ENCODE assay signal across 9 cellular contexts in genomic region chr10:69360485-69361302, GRCh38. TPM values are rescaled to one million over a fixed set of nuclear protein-coding genes. Genes with fewer than 3 reads are reported as not detected.
DNase-seq lines count a peak whose midpoint lies in the region; ATAC-seq, FAIRE-seq and TF ChIP-seq lines count a peak whose summit lies in the region.
"Had no signal": no experiment of that assay in that cellular context is flagged by ENCODE, and none has a peak within 500 bp of the region (broad histone marks: within the 10 kb centered on the region; RNA-seq: fewer than 3 reads in every experiment).

No MANE protein-coding gene starts in this region.

- ATAC-seq in sciatic nerve (peak; percentile 95), GM18517 (IDR thresholded peaks at IDR 0.05; ENCODE audit: unreplicated experiment) (no peak), HG02623 (IDR thresholded peaks at IDR 0.05; ENCODE audit: unreplicated experiment) (no peak)

- CTCF ChIA-PET in RWPE1 (lab: Yijun Ruan, JAX): no interaction called here

- TF ChIP-seq CTCF in RWPE1 (conservative IDR thresholded peaks at IDR 0.05; ENCODE audit: low read depth): no peak

- H3K27ac ChIP-seq in RWPE1: peak overlapping the region; percentile 87

- DNase-seq in EH (ENCODE audit: low read depth) (peak; percentile 86), RWPE1 (ENCODE audit: low spot score) (peak; percentile 93), fibroblast of the conjunctiva (ENCODE audit: low read depth) (peak; percentile 74), sciatic nerve (ENCODE audit: low spot score) (peak; percentile 72), HTR-8/SVneo (ENCODE audit: insufficient read length, low spot score) (no peak), NCI-H2171 treated with DMSO at 0.1 percent for 48 hours (lab: John Stamatoyannopoulos, UW) (no peak)

- intact Hi-C loops in sciatic nerve (cut with DNase I): no loop called here

- POLR2A ChIA-PET in RWPE1 (lab: Yijun Ruan, JAX; ENCODE audit: low non-redundant PET): interaction anchor here (0.5 kb wide), 1 partner anchor 25 kb away, joined by 6 read pairs; no protein-coding TSS in a partner anchor

- FAIRE-seq in HTR-8/SVneo (lab: Jason Lieb, UNC): no peak
- FAIRE-seq: endometrium had no signal

RNA-seq across cellular contexts. Expression of gene TACR2, which starts 56.0 kb away (rescaled TPM):
- 0.53 TPM for total RNA-seq in sciatic nerve

Comparison
In these comparisons a context has a peak if more than half of its experiments do, and no peak if none do; other contexts are left out.
1. DNase-seq: peak in EH (single experiment), RWPE1 (single experiment), fibroblast of the conjunctiva (single experiment) and sciatic nerve (single experiment); none in HTR-8/SVneo (single experiment) and NCI-H2171 treated with DMSO at 0.1 percent for 48 hours (single experiment).